Comparison of ENCODE assay signal across 8 cellular contexts in genomic region chr7:74627699-74628411, GRCh38.
DNase-seq lines count a peak whose midpoint lies in the region; ATAC-seq, FAIRE-seq and TF ChIP-seq lines count a peak whose summit lies in the region.

No MANE protein-coding gene starts in this region.

- DNase-seq in D721Med (ENCODE audit: insufficient read length, low spot score) (no peak), NCI-H2029 treated with DMSO at 0.1 percent for 48 hours (lab: John Stamatoyannopoulos, UW) (peak; percentile 77), ecto neural progenitor cell (ENCODE audit: low spot score) (peak; percentile 69), nephron progenitor cell (no peak), foreskin melanocyte (no peak), SIG-M5 (lab: John Stamatoyannopoulos, UW) (no peak)

- H3K27me3 Mint-ChIP-seq in nephron progenitor cell (ENCODE audit: low read depth, poor library complexity), result peaks cover 5% of the 10 kb centered on the region

- peaks cover 44% of the 10 kb centered on the region for H3K4me1 Mint-ChIP-seq in nephron progenitor cell

- no peak for TF ChIP-seq CTCF in D721Med (IDR thresholded peaks at IDR 0.05; ENCODE audit: insufficient read depth, missing control alignments)
- TF ChIP-seq CTCF in nephron progenitor cell (IDR thresholded peaks at IDR 0.05), result no peak

- no peak for ATAC-seq in GM21825 (IDR thresholded peaks at IDR 0.05; ENCODE audit: unreplicated experiment)
- no peak for ATAC-seq in GM21529 (IDR thresholded peaks at IDR 0.05; ENCODE audit: unreplicated experiment)

- H3K9me3 Mint-ChIP-seq in nephron progenitor cell, result no peaks in the 10 kb centered on the region

- peak; percentile 85 for FAIRE-seq in D721Med (lab: Jason Lieb, UNC)

- no peak overlapping the region for H3K4me3 Mint-ChIP-seq in nephron progenitor cell

- H3K36me3 Mint-ChIP-seq in nephron progenitor cell (ENCODE audit: low read depth), result no peaks in the 10 kb centered on the region

- H3K27ac Mint-ChIP-seq in nephron progenitor cell, result peak overlapping the region; percentile 67

Comparison
In these comparisons a context has a peak if more than half of its experiments do, and no peak if none do; other contexts are left out.
1. DNase-seq: peak in NCI-H2029 treated with DMSO at 0.1 percent for 48 hours (single experiment) and ecto neural progenitor cell (single experiment); none in D721Med (single experiment), nephron progenitor cell (single experiment), foreskin melanocyte (single experiment) and SIG-M5 (single experiment).